In genomic region chr17:5486206-5487124, GRCh38 we compare ENCODE assay signal across 8 cellular contexts. TPM values are rescaled to one million over a fixed set of nuclear protein-coding genes. Genes with fewer than 3 reads are reported as not detected.
DNase-seq lines count a peak whose midpoint lies in the region; ATAC-seq and TF ChIP-seq lines count a peak whose summit lies in the region.

Gene MIS12, plus strand, starts transcription at chr17:5486566. Its CDS starts 2,297 bp downstream, at chr17:5488863.

- intact Hi-C loops in A673 (cut with micrococcal nuclease; ENCODE audit: unreplicated experiment), result loop anchor here (1.0 kb wide), 1 partner anchor 17 kb away; no protein-coding TSS in a partner anchor
- intact Hi-C loops in breast epithelium (cut with DNase I; ENCODE audit: low total_unique reads), result no loop called here

- H3K27me3 ChIP-seq in A673 (replicated peaks; ENCODE audit: insufficient read depth, low read depth, low read length, poor library complexity) (no peaks in the 10 kb centered on the region), breast epithelium (no peaks in the 10 kb centered on the region)

- H3K4me1 ChIP-seq in A673 (ENCODE audit: insufficient read depth, low read length, poor library complexity, severe bottlenecking) (peaks cover 14% of the 10 kb centered on the region), breast epithelium (peaks cover 5 to 7% of the 10 kb centered on the region in 2 donors)

- H3K27ac ChIP-seq in A673 (ENCODE audit: low read depth, low read length, poor library complexity, severe bottlenecking) (peak within 1 kb of the TSS; percentile 99), VCaP (peak within 1 kb of the TSS; percentile 89), breast epithelium (peak within 1 kb of the TSS; percentile 98 to 99), skin epidermis (peak within 1 kb of the TSS; percentile 81 to 99 (median 96))

- peak; percentile 78 for TF ChIP-seq POLR2A in breast epithelium (IDR thresholded peaks at IDR 0.05)

- H3K36me3 ChIP-seq in A673 (ENCODE audit: insufficient read depth, low read length, poor library complexity, severe bottlenecking) (peaks cover 55% of the 10 kb centered on the region), breast epithelium (no peaks in the 10 kb centered on the region)

- no peaks in the 10 kb centered on the region for H3K9me3 ChIP-seq in A673 (ENCODE audit: low read depth, low read length, poor library complexity, severe bottlenecking)
- no peaks in the 10 kb centered on the region for H3K9me3 ChIP-seq in breast epithelium
- no peaks in the 10 kb centered on the region for H3K9me3 ChIP-seq in iPS-18c (ENCODE audit: control insufficient read depth, insufficient read depth, low read length)

- POLR2A ChIA-PET in A673 (lab: Charles Lee; ENCODE audit: low non-redundant PET), result interaction anchor here (0.5 to 0.7 kb wide), 3 partner anchors 11 to 110 kb away, joined by 3 to 17 read pairs (median 4); no protein-coding TSS in a partner anchor

- CTCF ChIA-PET in A673 (lab: Charles Lee), result interaction anchor here (0.6 kb wide), 1 partner anchor 12 kb away, joined by 4 read pairs; no protein-coding TSS in a partner anchor

- TF ChIP-seq CTCF in A673 (conservative IDR thresholded peaks at IDR 0.05; ENCODE audit: low read depth, low read length) (no peak), VCaP (conservative IDR thresholded peaks at IDR 0.05) (no peak), breast epithelium (IDR thresholded peaks at IDR 0.05) (no peak)

- H3K4me3 ChIP-seq in A673 (ENCODE audit: low read depth, low read length, poor library complexity, severe bottlenecking) (peak within 1 kb of the TSS; percentile 80), breast epithelium (peak within 1 kb of the TSS; percentile 78 to 97 (median 95)), iPS-18c (ENCODE audit: insufficient read depth, low read depth, low read length) (peak within 1 kb of the TSS; percentile 98), skin epidermis (peak within 1 kb of the TSS; percentile 76 to 97 (median 79))

- ATAC-seq in GM18870 (IDR thresholded peaks at IDR 0.05; ENCODE audit: unreplicated experiment), result peak; percentile 89
- peak; percentile 79 for ATAC-seq in HG03135 (IDR thresholded peaks at IDR 0.05; ENCODE audit: unreplicated experiment)

- no TSS peak for BruUV-seq in A673 (replicated peaks; lab: Mats Ljungman, UMichigan)

- DNase-seq in A673 (ENCODE audit: low spot score), result peak; percentile 100
- DNase-seq in NCI-H2196 treated with DMSO at 0.1 percent for 48 hours (lab: John Stamatoyannopoulos, UW; ENCODE audit: unreplicated experiment), result peak; percentile 88
- peak; percentile 99 to 100 for DNase-seq in breast epithelium (ENCODE audit: low spot score in 2 of 2)

RNA-seq across cellular contexts. Expression of gene MIS12, which starts in this region (rescaled TPM):
- total RNA-seq in A673 (2021), result 30.6 and 33.9 TPM in 2 replicates
- 10 to 100 TPM; 12.3 to 16.5 (median 14.1) TPM for total RNA-seq in breast epithelium

Comparison
In these comparisons a context has a peak if more than half of its experiments do, and no peak if none do; other contexts are left out.
1. Peak in every context shown above with its lines: DNase-seq, ATAC-seq, H3K4me3 ChIP-seq and H3K27ac ChIP-seq.